27 cellular contexts compared by ENCODE assay signal in genomic region chr19:41955521-41955920, GRCh38. TPM values are rescaled to one million over a fixed set of nuclear protein-coding genes. Genes with fewer than 3 reads are reported as not detected.
DNase-seq lines count a peak whose midpoint lies in the region; ATAC-seq, FAIRE-seq and TF ChIP-seq lines count a peak whose summit lies in the region.
"Had no signal": no experiment of that assay in that cellular context is flagged by ENCODE, and none has a peak within 500 bp of the region (broad histone marks: within the 10 kb centered on the region; RNA-seq: fewer than 3 reads in every experiment).

No MANE protein-coding gene starts in this region.

- H3K27ac ChIP-seq in RWPE1, result peak overlapping the region; percentile 83; the same call in 1 of the 2 replicates
- H3K27ac ChIP-seq in astrocyte (ENCODE audit: low read depth, low read length), result no peak overlapping the region
- H3K27ac ChIP-seq: C4-2B, HL-60, SJSA1 had no signal

- no peak for FAIRE-seq in astrocyte (lab: Jason Lieb, UNC)
- FAIRE-seq: A204.1, GM12891, H1 had no signal

- H3K36me3 Mint-ChIP-seq in activated naive CD8-positive, alpha-beta T cell treated with anti-CD3 and anti-CD28 coated beads, Interleukin-2, amount 10 ng/mL, durations not matched to agents 7 days and 5 days, result no peaks in the 10 kb centered on the region
- H3K36me3 Mint-ChIP-seq in activated naive CD8-positive, alpha-beta T cell treated with anti-CD3 and anti-CD28 coated beads for 36 hours, result no peaks in the 10 kb centered on the region
- peaks cover 10% of the 10 kb centered on the region for H3K36me3 Mint-ChIP-seq in astrocyte (ENCODE audit: low read depth, unreplicated experiment)

- H3K79me2 ChIP-seq in astrocyte (ENCODE audit: insufficient read depth, low read length), result peaks cover 20% of the 10 kb centered on the region

- peaks cover 32% of the 10 kb centered on the region for H4K20me1 ChIP-seq in astrocyte (ENCODE audit: insufficient read depth, low read length)

- no peaks in the 10 kb centered on the region for H3K27me3 Mint-ChIP-seq in activated naive CD8-positive, alpha-beta T cell treated with anti-CD3 and anti-CD28 coated beads, Interleukin-2, amount 10 ng/mL, durations not matched to agents 7 days and 5 days
- H3K27me3 Mint-ChIP-seq in activated naive CD8-positive, alpha-beta T cell treated with anti-CD3 and anti-CD28 coated beads for 36 hours, result no peaks in the 10 kb centered on the region
- peaks cover 2% of the 10 kb centered on the region for H3K27me3 Mint-ChIP-seq in astrocyte (ENCODE audit: low read depth, unreplicated experiment)

- H3K9me3 ChIP-seq in astrocyte (ENCODE audit: insufficient read depth, low read depth, low read length), result no peaks in the 10 kb centered on the region
- H3K9me3 ChIP-seq: Caco-2, SJSA1 had no signal

- H3K4me3 ChIP-seq in astrocyte (ENCODE audit: insufficient read depth, low read depth, low read length), result no peak overlapping the region
- H3K4me3 ChIP-seq: SJSA1 had no signal

- TF ChIP-seq CTCF in RWPE1 (conservative IDR thresholded peaks at IDR 0.05; ENCODE audit: low read depth) (no peak), astrocyte (IDR thresholded peaks at IDR 0.05; ENCODE audit: insufficient read depth, low read depth, low read length) (no peak), GM13977 (IDR thresholded peaks at IDR 0.05; ENCODE audit: extremely low read depth, insufficient read depth, missing control alignments) (no peak)

- no peak overlapping the region for H3K9ac ChIP-seq in astrocyte (ENCODE audit: low read length)

- peaks cover 16% of the 10 kb centered on the region for H3K4me1 ChIP-seq in astrocyte (ENCODE audit: insufficient read depth, low read length)

- H3K27ac Mint-ChIP-seq in activated naive CD8-positive, alpha-beta T cell treated with anti-CD3 and anti-CD28 coated beads, Interleukin-2, amount 10 ng/mL, durations not matched to agents 7 days and 5 days, result peak overlapping the region; percentile 37
- H3K27ac Mint-ChIP-seq in activated naive CD8-positive, alpha-beta T cell treated with anti-CD3 and anti-CD28 coated beads for 36 hours, result no peak overlapping the region
- no peak overlapping the region for H3K27ac Mint-ChIP-seq in astrocyte (ENCODE audit: unreplicated experiment)
- H3K27ac Mint-ChIP-seq: CD8-positive, alpha-beta T cell had no signal

- CTCF ChIA-PET in RWPE1 (lab: Yijun Ruan, JAX), result no interaction called here

- peaks cover 17% of the 10 kb centered on the region for H3K4me1 Mint-ChIP-seq in activated naive CD8-positive, alpha-beta T cell treated with anti-CD3 and anti-CD28 coated beads, Interleukin-2, amount 10 ng/mL, durations not matched to agents 7 days and 5 days
- peaks cover 23% of the 10 kb centered on the region for H3K4me1 Mint-ChIP-seq in activated naive CD8-positive, alpha-beta T cell treated with anti-CD3 and anti-CD28 coated beads for 36 hours
- H3K4me1 Mint-ChIP-seq in astrocyte (ENCODE audit: low read depth, unreplicated experiment), result peaks cover 19% of the 10 kb centered on the region

- H3K36me3 ChIP-seq in astrocyte (ENCODE audit: insufficient read depth, low read length), result peaks cover 4% of the 10 kb centered on the region
- H3K36me3 ChIP-seq: SJSA1 had no signal

- H3K4me2 ChIP-seq in astrocyte (ENCODE audit: low read length), result no peak overlapping the region

- no peak for ATAC-seq in activated naive CD8-positive, alpha-beta T cell treated with anti-CD3 and anti-CD28 coated beads, Interleukin-2, amount 10 ng/mL, durations not matched to agents 7 days and 5 days (ENCODE audit: low read depth)
- no peak for ATAC-seq in HG02884 (IDR thresholded peaks at IDR 0.05; ENCODE audit: unreplicated experiment)
- ATAC-seq: CD8-positive, alpha-beta T cell; PC-3; Right ventricle myocardium inferior had no signal

- in situ Hi-C loops in GM13977 (cut with MboI; ENCODE audit: low pct_unique_long_range_greater_than_20kb, low sequenced_read_pairs, unreplicated experiment), result no loop called here

- POLR2A ChIA-PET in activated naive CD8-positive, alpha-beta T cell treated with anti-CD3 and anti-CD28 coated beads, Interleukin-2, amount 10 ng/mL, durations not matched to agents 7 days and 5 days (lab: Charles Lee), result no interaction called here
- POLR2A ChIA-PET in RWPE1 (lab: Yijun Ruan, JAX; ENCODE audit: low non-redundant PET), result no interaction called here

- H3K27me3 ChIP-seq in astrocyte (ENCODE audit: insufficient read depth, low read length), result no peaks in the 10 kb centered on the region
- H3K27me3 ChIP-seq: SJSA1 had no signal

- H3K4me3 Mint-ChIP-seq in activated naive CD8-positive, alpha-beta T cell treated with anti-CD3 and anti-CD28 coated beads, Interleukin-2, amount 10 ng/mL, durations not matched to agents 7 days and 5 days, result no peak overlapping the region
- H3K4me3 Mint-ChIP-seq in activated naive CD8-positive, alpha-beta T cell treated with anti-CD3 and anti-CD28 coated beads for 36 hours, result no peak overlapping the region
- peak overlapping the region; percentile 20 for H3K4me3 Mint-ChIP-seq in astrocyte (ENCODE audit: unreplicated experiment)
- H3K4me3 Mint-ChIP-seq: CD8-positive, alpha-beta T cell had no signal

- H3K9me3 Mint-ChIP-seq in activated naive CD8-positive, alpha-beta T cell treated with anti-CD3 and anti-CD28 coated beads, Interleukin-2, amount 10 ng/mL, durations not matched to agents 7 days and 5 days, result no peaks in the 10 kb centered on the region
- no peaks in the 10 kb centered on the region for H3K9me3 Mint-ChIP-seq in activated naive CD8-positive, alpha-beta T cell treated with anti-CD3 and anti-CD28 coated beads for 36 hours
- no peaks in the 10 kb centered on the region for H3K9me3 Mint-ChIP-seq in astrocyte (ENCODE audit: unreplicated experiment)
- H3K9me3 Mint-ChIP-seq: CD8-positive, alpha-beta T cell had no signal

- no peak overlapping the region for H2AFZ ChIP-seq in astrocyte (ENCODE audit: low read depth, low read length)

- no peak for DNase-seq in activated naive CD8-positive, alpha-beta T cell treated with anti-CD3 and anti-CD28 coated beads, Interleukin-2, amount 10 ng/mL, durations not matched to agents 7 days and 5 days
- DNase-seq in activated naive CD8-positive, alpha-beta T cell treated with anti-CD3 and anti-CD28 coated beads for 36 hours, result no peak
- DNase-seq in RWPE1 (ENCODE audit: low spot score) (no peak), astrocyte (ENCODE audit: low read depth) (no peak), SHP77 (lab: John Stamatoyannopoulos, UW) (no peak), GM13977 (ENCODE audit: low spot score) (no peak)
- DNase-seq: Caco-2; CD8-positive, alpha-beta T cell; GF-D8; HCEC 1CT; Kasumi-1; NCI-H1092 treated with DMSO at 0.1 percent for 48 hours; NCI-H1436 treated with DMSO at 0.1 percent for 48 hours; NCI-H187 treated with DMSO at 0.1 percent for 48 hours; NCI-H446; NCI-H524 treated with DMSO at 0.1 percent for 48 hours; NCI-H774; PC-3 had no signal

RNA-seq across cellular contexts. Expression of gene RABAC1, which starts 3.6 kb away (rescaled TPM):
- total RNA-seq in activated naive CD8-positive, alpha-beta T cell treated with anti-CD3 and anti-CD28 coated beads, Interleukin-2, amount 10 ng/mL, durations not matched to agents 7 days and 5 days, result 10 to 100 TPM; 85.3 to 87.3 TPM
- 10 to 100 TPM; 46.9 to 50.7 TPM for total RNA-seq in activated naive CD8-positive, alpha-beta T cell treated with anti-CD3 and anti-CD28 coated beads for 36 hours
- 257 and 278 TPM in 2 replicates for total RNA-seq in astrocyte

RNA-seq across cellular contexts. Expression of gene ERFL, which starts 27.3 kb away (rescaled TPM):
- 1 to 10 TPM; 4.3 to 4.5 TPM for total RNA-seq in activated naive CD8-positive, alpha-beta T cell treated with anti-CD3 and anti-CD28 coated beads, Interleukin-2, amount 10 ng/mL, durations not matched to agents 7 days and 5 days
- total RNA-seq in activated naive CD8-positive, alpha-beta T cell treated with anti-CD3 and anti-CD28 coated beads for 36 hours, result 1 to 10 TPM; 1.1 to 1.2 TPM
- total RNA-seq in astrocyte, result 0.36 and 0.41 TPM in 2 replicates
- total RNA-seq: H1, M059J, Right ventricle myocardium inferior, SJSA1 had no signal

RNA-seq across cellular contexts. Expression of gene ATP1A3, which starts 38.5 kb away (rescaled TPM):
- 1 to 10 TPM; 4.5 to 7.1 TPM for total RNA-seq in activated naive CD8-positive, alpha-beta T cell treated with anti-CD3 and anti-CD28 coated beads, Interleukin-2, amount 10 ng/mL, durations not matched to agents 7 days and 5 days
- 1 to 10 TPM; 4.3 to 4.8 TPM for total RNA-seq in activated naive CD8-positive, alpha-beta T cell treated with anti-CD3 and anti-CD28 coated beads for 36 hours
- total RNA-seq in astrocyte, result 3.4 and 3.9 TPM in 2 replicates
- total RNA-seq: SJSA1 had no signal
